1 cellular context compared by ENCODE assay signal in genomic region chr9:111099199-111100005, GRCh38.
TF ChIP-seq lines count a peak whose summit lies in the region.

No MANE protein-coding gene starts in this region.

TF ChIP-seq in HEK293, 187 proteins besides CTCF, POLR2A, EP300 and RAD21 (continued from another document):
- TF ChIP-seq ZNF362 (tag by site-specific recombination; IDR thresholded peaks at IDR 0.05) = peak; percentile 93
- peak; percentile 64; the same call in 1 of the 2 replicates for TF ChIP-seq MZF1 (tag by site-specific recombination; IDR thresholded peaks at IDR 0.05; ENCODE audit: borderline replicate concordance)
- no peak for TF ChIP-seq ZNF114 (tag by site-specific recombination; IDR thresholded peaks at IDR 0.05)
- no peak for TF ChIP-seq HOXC10 (CRISPR knock-in tag; IDR thresholded peaks at IDR 0.05)
- TF ChIP-seq KLF17 (tag by site-specific recombination; IDR thresholded peaks at IDR 0.05) = peak; percentile 83
